In genomic region chr3:43106293-43106628, GRCh38 we compare ENCODE assay signal across 1 cellular context.
TF ChIP-seq lines count a peak whose summit lies in the region.

No MANE protein-coding gene starts in this region.

TF ChIP-seq in HepG2, 621 proteins besides CTCF, POLR2A, EP300 and RAD21 (continued from another document):
- TF ChIP-seq IKZF5 (CRISPR knock-in tag; IDR thresholded peaks at IDR 0.05) = 0 out of 2 replicates have a peak, but pooled peaks have one; percentile 0
- 0 out of 2 replicates have a peak, but pooled peaks have one; percentile 7 for TF ChIP-seq ELF1 (CRISPR knock-in tag; IDR thresholded peaks at IDR 0.05)
- peak; percentile 5; the same call in 1 of the 2 replicates for TF ChIP-seq CSRNP1 (CRISPR knock-in tag; IDR thresholded peaks at IDR 0.05)
- TF ChIP-seq MIER3 (CRISPR knock-in tag; IDR thresholded peaks at IDR 0.05; ENCODE audit: borderline replicate concordance) = 0 out of 2 replicates have a peak, but pooled peaks have one; percentile 6
